8 cellular contexts compared by ENCODE assay signal in the genomic region with DNA sequence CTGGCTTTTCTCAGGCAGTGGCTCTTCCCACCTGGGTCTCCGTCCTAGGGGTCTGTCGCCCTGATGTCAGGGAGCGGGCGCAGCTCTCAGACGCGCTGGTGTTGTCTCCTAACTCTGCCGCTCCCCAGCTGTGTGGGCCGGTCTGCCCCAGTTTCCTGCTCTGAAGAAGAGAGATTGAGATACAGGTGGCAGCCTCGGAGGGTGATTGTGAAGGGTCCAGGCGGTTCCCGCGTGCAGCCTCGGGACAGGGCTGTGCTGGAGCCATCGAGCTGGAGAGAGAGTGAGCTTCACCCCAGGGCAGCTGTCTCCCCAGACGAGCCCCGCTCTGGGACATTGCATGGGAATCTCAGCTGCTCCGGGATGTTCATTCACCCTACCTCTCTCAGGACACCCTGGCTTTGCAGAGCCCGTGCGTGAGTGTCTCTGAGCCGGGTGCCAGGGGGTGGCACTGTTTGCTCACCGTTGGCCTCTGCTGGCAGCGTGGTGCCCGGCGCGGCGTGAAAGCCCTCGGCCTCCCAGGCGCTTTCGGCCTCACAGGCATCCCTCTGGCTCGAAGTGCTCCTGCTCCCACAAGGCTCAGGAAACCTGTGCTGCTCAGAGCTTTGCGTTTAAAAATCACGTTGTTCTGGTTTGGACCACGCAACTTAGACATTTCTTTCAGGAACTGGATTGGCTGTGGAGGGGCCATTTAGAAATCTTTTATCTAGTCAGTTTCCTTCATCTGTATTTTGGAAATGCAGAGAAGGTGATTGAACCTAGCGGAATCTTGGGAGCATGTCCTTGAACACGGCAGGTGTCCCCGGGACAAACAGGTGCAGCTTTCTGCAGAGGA. TPM values are rescaled to one million over a fixed set of nuclear protein-coding genes. Genes with fewer than 3 reads are reported as not detected.
DNase-seq lines count a peak whose midpoint lies in the region; ATAC-seq and TF ChIP-seq lines count a peak whose summit lies in the region.

No MANE protein-coding gene starts in this region.

- H3K27me3 Mint-ChIP-seq in activated CD4-positive, alpha-beta T cell treated with anti-CD3 and anti-CD28 coated beads for 36 hours = peaks cover 8% of the 10 kb centered on the region
- peaks cover 65% of the 10 kb centered on the region for H3K27me3 Mint-ChIP-seq in nephron progenitor cell (ENCODE audit: low read depth, poor library complexity)

- intact Hi-C loops in activated CD4-positive, alpha-beta T cell treated with anti-CD3 and anti-CD28 coated beads for 36 hours (cut with DNase I, micrococcal nuclease) = no loop called here

- peak; percentile 81 for TF ChIP-seq CTCF in epithelial cell of proximal tubule (conservative IDR thresholded peaks at IDR 0.05; ENCODE audit: low read depth, low read length)
- peak; percentile 26 for TF ChIP-seq CTCF in nephron progenitor cell (IDR thresholded peaks at IDR 0.05)

- peak; percentile 75 for ATAC-seq in activated CD4-positive, alpha-beta T cell treated with anti-CD3 and anti-CD28 coated beads for 36 hours
- ATAC-seq in HG02571 (IDR thresholded peaks at IDR 0.05; ENCODE audit: unreplicated experiment) (no peak), GM21576 (IDR thresholded peaks at IDR 0.05; ENCODE audit: unreplicated experiment) (no peak)

- H3K36me3 Mint-ChIP-seq in activated CD4-positive, alpha-beta T cell treated with anti-CD3 and anti-CD28 coated beads for 36 hours (ENCODE audit: low read depth) = no peaks in the 10 kb centered on the region
- H3K36me3 Mint-ChIP-seq in nephron progenitor cell (ENCODE audit: low read depth) = peaks cover 4% of the 10 kb centered on the region

- no peak overlapping the region for H3K4me3 Mint-ChIP-seq in activated CD4-positive, alpha-beta T cell treated with anti-CD3 and anti-CD28 coated beads for 36 hours
- no peak overlapping the region for H3K4me3 Mint-ChIP-seq in nephron progenitor cell

- H3K4me1 Mint-ChIP-seq in activated CD4-positive, alpha-beta T cell treated with anti-CD3 and anti-CD28 coated beads for 36 hours = peaks cover 10% of the 10 kb centered on the region
- H3K4me1 Mint-ChIP-seq in nephron progenitor cell = peaks cover 26% of the 10 kb centered on the region

- no peak overlapping the region for H3K4me3 ChIP-seq in epithelial cell of proximal tubule (ENCODE audit: low read depth, low read length)

- DNase-seq in DMS53 treated with DMSO at 0.1 percent for 48 hours (lab: John Stamatoyannopoulos, UW; ENCODE audit: unreplicated experiment) (peak; percentile 24), LoVo (ENCODE audit: low spot score) (peak; percentile 50), epithelial cell of proximal tubule (ENCODE audit: low read depth) (no peak), nephron progenitor cell (peak; percentile 59), epidermal melanocyte (ENCODE audit: insufficient read length, low spot score) (no peak)
- peak; percentile 67 for DNase-seq in activated CD4-positive, alpha-beta T cell treated with anti-CD3 and anti-CD28 coated beads for 36 hours

- H3K27ac Mint-ChIP-seq in activated CD4-positive, alpha-beta T cell treated with anti-CD3 and anti-CD28 coated beads for 36 hours = no peak overlapping the region
- H3K27ac Mint-ChIP-seq in nephron progenitor cell = no peak overlapping the region

- H3K9me3 Mint-ChIP-seq in activated CD4-positive, alpha-beta T cell treated with anti-CD3 and anti-CD28 coated beads for 36 hours (ENCODE audit: low read depth) = no peaks in the 10 kb centered on the region
- H3K9me3 Mint-ChIP-seq in nephron progenitor cell = peaks cover 23% of the 10 kb centered on the region

- POLR2A ChIA-PET in activated CD4-positive, alpha-beta T cell treated with anti-CD3 and anti-CD28 coated beads for 36 hours (lab: Charles Lee) = no interaction called here

- CTCF ChIA-PET in activated CD4-positive, alpha-beta T cell treated with anti-CD3 and anti-CD28 coated beads for 36 hours (lab: Charles Lee) = interaction anchor here (0.6 to 2.3 kb wide), 4 partner anchors 17 to 323 kb away, joined by 3 to 12 read pairs (median 3); no protein-coding TSS in a partner anchor

RNA-seq across cellular contexts. Expression of gene ZFAND2A, which starts 33.8 kb away (rescaled TPM):
- 10 to 100 TPM; 21.6 to 25.2 TPM for total RNA-seq in activated CD4-positive, alpha-beta T cell treated with anti-CD3 and anti-CD28 coated beads for 36 hours
- 17.2 and 32.8 TPM in 2 replicates for total RNA-seq in epithelial cell of proximal tubule

RNA-seq across cellular contexts. Expression of gene UNCX, which starts 38.9 kb away (rescaled TPM):
- not detected for total RNA-seq in activated CD4-positive, alpha-beta T cell treated with anti-CD3 and anti-CD28 coated beads for 36 hours
- total RNA-seq in epithelial cell of proximal tubule = 0.65 and 1.7 TPM in 2 replicates

Comparison
In these comparisons a context has a peak if more than half of its experiments do, and no peak if none do; other contexts are left out.
1. DNase-seq: peak in DMS53 treated with DMSO at 0.1 percent for 48 hours (single experiment), LoVo (single experiment), activated CD4-positive, alpha-beta T cell treated with anti-CD3 and anti-CD28 coated beads for 36 hours (single experiment) and nephron progenitor cell (single experiment); none in epithelial cell of proximal tubule (single experiment) and epidermal melanocyte (single experiment).